8 cellular contexts compared by ENCODE assay signal in genomic region chr16:56203052-56203451, GRCh38.
A peak's percentile ranks its signal among the peaks of the same experiment; 100 is the strongest.
DNase-seq lines count a peak whose midpoint lies in the region; TF ChIP-seq lines count a peak whose summit lies in the region.

No MANE protein-coding gene starts in this region.

- DNase-seq in NCI-H82 (lab: John Stamatoyannopoulos, UW) (peak; percentile 66), NCI-H82 treated with DMSO at 0.1 percent for 48 hours (lab: John Stamatoyannopoulos, UW; ENCODE audit: unreplicated experiment) (no peak), HFF-Myc (ENCODE audit: extremely low read depth, low read depth) (no peak), NCI-H69 (lab: John Stamatoyannopoulos, UW) (peak; percentile 32), kidney tubule cell (ENCODE audit: low spot score) (peak; percentile 61), NCI-H524 treated with DMSO at 0.1 percent for 48 hours (lab: John Stamatoyannopoulos, UW) (no peak), globus pallidus (ENCODE audit: low spot score) (no peak)
- peak; percentile 73 for DNase-seq in activated T-cell treated with anti-CD3 and anti-CD28 coated beads, Interleukin-2, amount 50 U/mL, for 48 hours

- no peak overlapping the region for H3K4me3 ChIP-seq in HFF-Myc (replicated peaks; ENCODE audit: low read depth, low read length)

- TF ChIP-seq CTCF in HFF-Myc (IDR thresholded peaks at IDR 0.05; ENCODE audit: low read depth, low read length, missing control alignments), result peak; percentile 20

Comparison
In these comparisons a context has a peak if more than half of its experiments do, and no peak if none do; other contexts are left out.
1. DNase-seq: peak in NCI-H82 (single experiment), NCI-H69 (single experiment), activated T-cell treated with anti-CD3 and anti-CD28 coated beads, Interleukin-2, amount 50 U/mL, for 48 hours (2 of 2) and kidney tubule cell (single experiment); none in NCI-H82 treated with DMSO at 0.1 percent for 48 hours (single experiment), HFF-Myc (single experiment), NCI-H524 treated with DMSO at 0.1 percent for 48 hours (single experiment) and globus pallidus (single experiment).